In genomic region chr20:57527728-57528127, GRCh38 we compare ENCODE assay signal across 1 cellular context.
TF ChIP-seq lines count a peak whose summit lies in the region.

No MANE protein-coding gene starts in this region.

TF ChIP-seq in HepG2, 621 proteins besides CTCF, POLR2A, EP300 and RAD21 (continued from another document and continues in another):
- TF ChIP-seq ZNF362 (CRISPR knock-in tag; IDR thresholded peaks at IDR 0.05; ENCODE audit: borderline replicate concordance) (no peak), ZNF329 (CRISPR knock-in tag; IDR thresholded peaks at IDR 0.05; ENCODE audit: low read depth) (no peak), ZNF709 (CRISPR knock-in tag; IDR thresholded peaks at IDR 0.05) (no peak), KLF16 (CRISPR knock-in tag; IDR thresholded peaks at IDR 0.05) (peak in 1 of 2 experiments; percentile 71; a peak in 1 of 4 replicates), ZNF652 (CRISPR knock-in tag; IDR thresholded peaks at IDR 0.05; ENCODE audit: borderline replicate concordance, low read depth) (peak; percentile 8; the same call in 1 of the 2 replicates), SKI (IDR thresholded peaks at IDR 0.05; ENCODE audit: partially characterized antibody) (peak; percentile 36), ZBTB39 (CRISPR knock-in tag; IDR thresholded peaks at IDR 0.05) (no peak), DNMT1 (CRISPR knock-in tag; IDR thresholded peaks at IDR 0.05) (no peak), ZNF720 (CRISPR knock-in tag; IDR thresholded peaks at IDR 0.05) (no peak), NFE2L1 (CRISPR knock-in tag; IDR thresholded peaks at IDR 0.05; ENCODE audit: borderline replicate concordance) (no peak), BRCA1 (CRISPR knock-in tag; IDR thresholded peaks at IDR 0.05) (no peak), ZBED4 (CRISPR knock-in tag; IDR thresholded peaks at IDR 0.05; ENCODE audit: borderline replicate concordance) (peak; percentile 25; the same call in 1 of the 2 replicates), RBFOX2 (IDR thresholded peaks at IDR 0.05; ENCODE audit: low read depth, low read length) (no peak), PAXIP1 (CRISPR knock-in tag; conservative IDR thresholded peaks at IDR 0.05) (peak; percentile 84), AGO2 (optimal IDR thresholded peaks at IDR 0.05; ENCODE audit: low read depth, low read length) (no peak), ZNF777 (CRISPR knock-in tag; IDR thresholded peaks at IDR 0.05) (no peak), TIGD3 (CRISPR knock-in tag; IDR thresholded peaks at IDR 0.05; ENCODE audit: borderline replicate concordance) (no peak), FOXO1 (CRISPR knock-in tag; IDR thresholded peaks at IDR 0.05) (peak; percentile 72; the same call in 1 of the 2 replicates), GPBP1L1 (CRISPR knock-in tag; IDR thresholded peaks at IDR 0.05) (no peak), ZNF253 (CRISPR knock-in tag; IDR thresholded peaks at IDR 0.05; ENCODE audit: borderline replicate concordance) (no peak), ZBTB25 (CRISPR knock-in tag; IDR thresholded peaks at IDR 0.05) (no peak), YY1 (IDR thresholded peaks at IDR 0.05; ENCODE audit: insufficient read depth, insufficient replicate concordance, low read depth, low read length) (no peak), ISL2 (CRISPR knock-in tag; IDR thresholded peaks at IDR 0.05) (peak; percentile 85), CENPBD1 (CRISPR knock-in tag; IDR thresholded peaks at IDR 0.05; ENCODE audit: borderline replicate concordance, low read depth) (no peak), YEATS4 (CRISPR knock-in tag; IDR thresholded peaks at IDR 0.05; ENCODE audit: borderline replicate concordance) (no peak), ARHGAP35 (CRISPR knock-in tag; IDR thresholded peaks at IDR 0.05; ENCODE audit: borderline replicate concordance) (no peak), CREM (IDR thresholded peaks at IDR 0.05) (peak; percentile 73), CREM (CRISPR knock-in tag; IDR thresholded peaks at IDR 0.05) (no peak), NCOR1 (IDR thresholded peaks at IDR 0.05; ENCODE audit: borderline replicate concordance, low read length) (no peak), ARID4A (CRISPR knock-in tag; IDR thresholded peaks at IDR 0.05; ENCODE audit: borderline replicate concordance) (peak; percentile 50; the same call in 1 of the 2 replicates), SP140L (CRISPR knock-in tag; IDR thresholded peaks at IDR 0.05; ENCODE audit: borderline replicate concordance) (no peak), ZNF883 (CRISPR knock-in tag; IDR thresholded peaks at IDR 0.05; ENCODE audit: not compliant biosample characterization) (no peak), GATAD2A (CRISPR knock-in tag; IDR thresholded peaks at IDR 0.05) (peak; percentile 85), UBTF (CRISPR knock-in tag; IDR thresholded peaks at IDR 0.05) (no peak)
